14 cellular contexts compared by ENCODE assay signal in the genomic region with DNA sequence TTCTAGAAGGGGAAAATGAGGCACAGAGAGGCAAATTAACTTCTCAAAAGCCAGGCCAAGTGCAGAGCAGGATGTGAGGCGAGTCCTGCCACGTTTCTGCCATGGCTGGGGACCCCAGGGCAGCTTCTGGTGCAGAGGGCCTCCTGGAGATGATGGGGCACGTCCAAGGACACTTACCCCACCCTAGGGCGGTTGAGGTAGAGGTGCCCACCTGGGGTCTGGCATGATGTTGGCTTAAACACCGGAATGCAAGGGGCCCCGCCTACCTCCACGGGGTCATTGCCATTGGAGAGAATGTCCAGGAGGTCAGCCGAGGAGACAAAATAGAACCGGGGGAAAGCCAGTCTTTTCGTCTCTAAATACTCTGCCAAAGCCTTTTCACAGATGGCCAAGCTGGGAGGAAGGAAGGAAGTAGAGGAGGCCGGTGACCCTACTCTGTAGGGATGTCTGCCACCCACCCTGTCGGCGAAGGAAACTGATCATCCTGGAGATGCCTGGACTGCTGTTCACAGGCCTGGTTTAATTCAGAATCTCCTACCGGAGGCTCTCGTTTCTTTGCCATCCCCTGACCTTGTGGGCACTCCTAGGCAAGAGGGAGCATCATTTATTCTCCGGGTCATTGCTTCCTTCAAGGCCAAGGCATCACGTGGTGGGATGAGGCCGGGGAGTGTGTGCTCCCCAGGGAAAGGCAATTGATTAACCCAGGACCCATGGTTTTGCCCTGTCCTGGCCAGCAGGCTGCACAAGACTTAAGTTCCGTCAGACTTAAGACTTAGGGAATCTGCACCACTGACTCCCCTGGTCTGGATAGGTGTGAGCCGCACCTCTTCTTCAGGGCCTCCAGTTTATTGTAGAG.
DNase-seq lines count a peak whose midpoint lies in the region; ATAC-seq and TF ChIP-seq lines count a peak whose summit lies in the region.
"Had no signal": no experiment of that assay in that cellular context is flagged by ENCODE, and none has a peak within 500 bp of the region (broad histone marks: within the 10 kb centered on the region; RNA-seq: fewer than 3 reads in every experiment).

No MANE protein-coding gene starts in this region.

- H3K27ac Mint-ChIP-seq in T-helper 17 cell = no peak overlapping the region
- H3K27ac Mint-ChIP-seq: B cell; CD8-positive, alpha-beta memory T cell had no signal

- H3K4me1 ChIP-seq in left ventricle myocardium inferior (peaks cover 10% of the 10 kb centered on the region), lower lobe of right lung (no peaks in the 10 kb centered on the region)
- H3K4me1 ChIP-seq: HAP-1 had no signal

- H3K4me3 Mint-ChIP-seq in T-helper 17 cell = no peak overlapping the region
- H3K4me3 Mint-ChIP-seq: B cell; CD14-positive monocyte; CD8-positive, alpha-beta memory T cell had no signal

- H3K36me3 ChIP-seq in left ventricle myocardium inferior (no peaks in the 10 kb centered on the region), lower lobe of right lung (no peaks in the 10 kb centered on the region)
- H3K36me3 ChIP-seq: HAP-1 had no signal

- no peak for TF ChIP-seq CTCF in left ventricle myocardium inferior (IDR thresholded peaks at IDR 0.05; ENCODE audit: borderline replicate concordance)
- no peak for TF ChIP-seq CTCF in lower lobe of right lung (IDR thresholded peaks at IDR 0.05)

- no peaks in the 10 kb centered on the region for H3K27me3 ChIP-seq in left ventricle myocardium inferior (ENCODE audit: low read depth)
- no peaks in the 10 kb centered on the region for H3K27me3 ChIP-seq in lower lobe of right lung (ENCODE audit: low read depth)

- peaks cover 3% of the 10 kb centered on the region for H3K4me1 Mint-ChIP-seq in T-helper 17 cell
- H3K4me1 Mint-ChIP-seq: B cell; CD8-positive, alpha-beta memory T cell had no signal

- no peak overlapping the region for H3K27ac ChIP-seq in left ventricle myocardium inferior (replicated peaks)
- no peak overlapping the region for H3K27ac ChIP-seq in lower lobe of right lung

- intact Hi-C loops in left ventricle myocardium superior (cut with micrococcal nuclease) (no loop called here), left ventricle myocardium inferior (cut with micrococcal nuclease) (no loop called here), posterior vena cava (cut with DNase I) (no loop called here), lower lobe of right lung (cut with DNase I) (no loop called here)

- ATAC-seq in left ventricle myocardium superior (peak; percentile 22), lower lobe of right lung (no peak), T-helper 17 cell (no peak)

- DNase-seq in left ventricle myocardium superior (no peak), left ventricle myocardium inferior (no peak), dermis blood vessel endothelial cell (peak; percentile 12), posterior vena cava (ENCODE audit: low spot score) (peak; percentile 72), epidermal melanocyte (ENCODE audit: insufficient read length, low spot score) (no peak), lower lobe of right lung (no peak), T-helper 17 cell (no peak)
- DNase-seq: Caco-2; CD8-positive, alpha-beta memory T cell; GF-D8; KBM-7 had no signal

- no peaks in the 10 kb centered on the region for H3K36me3 Mint-ChIP-seq in T-helper 17 cell (ENCODE audit: low read depth)
- H3K36me3 Mint-ChIP-seq: CD14-positive monocyte; CD8-positive, alpha-beta memory T cell had no signal

- H3K9me3 ChIP-seq in left ventricle myocardium inferior (replicated peaks) (no peaks in the 10 kb centered on the region), lower lobe of right lung (no peaks in the 10 kb centered on the region), T-helper 17 cell (ENCODE audit: control insufficient read depth, low read length, poor library complexity, severe bottlenecking) (no peaks in the 10 kb centered on the region)
- H3K9me3 ChIP-seq: Caco-2, HAP-1 had no signal

- H3K4me3 ChIP-seq in left ventricle myocardium inferior (no peak overlapping the region), lower lobe of right lung (no peak overlapping the region)
- H3K4me3 ChIP-seq: HAP-1 had no signal

- H3K27me3 Mint-ChIP-seq in T-helper 17 cell = peaks cover 4% of the 10 kb centered on the region

Comparison
In these comparisons a context has a peak if more than half of its experiments do, and no peak if none do; other contexts are left out.
1. DNase-seq: peak in dermis blood vessel endothelial cell (single experiment) and posterior vena cava (single experiment); none in left ventricle myocardium superior (single experiment), left ventricle myocardium inferior (single experiment), epidermal melanocyte (single experiment), lower lobe of right lung (single experiment) and T-helper 17 cell (0 of 3).